Comparison of ENCODE assay signal across 38 cellular contexts in genomic region chr5:97455996-97456395, GRCh38.
"Had no signal": no experiment of that assay in that cellular context is flagged by ENCODE, and none has a peak within 500 bp of the region (broad histone marks: within the 10 kb centered on the region; RNA-seq: fewer than 3 reads in every experiment).

No MANE protein-coding gene starts in this region.

- H3K4me1 Mint-ChIP-seq: activated CD4-positive, alpha-beta T cell treated with anti-CD3 and anti-CD28 coated beads, Interleukin-2, amount 10 ng/mL, durations not matched to agents 24 days and 14 days; activated naive CD4-positive, alpha-beta T cell treated with anti-CD3 and anti-CD28 coated beads, Interleukin-2, amount 10 ng/mL, durations not matched to agents 7 days and 5 days; activated naive CD4-positive, alpha-beta T cell treated with anti-CD3 and anti-CD28 coated beads, Interleukin-2, amount 50 U/mL, for 24 hours; activated naive CD8-positive, alpha-beta T cell treated with anti-CD3 and anti-CD28 coated beads, Interleukin-2, amount 10 ng/mL, durations not matched to agents 7 days and 5 days; activated naive CD8-positive, alpha-beta T cell treated with anti-CD3 and anti-CD28 coated beads, Interleukin-2, amount 50 U/mL, for 24 hours; central memory CD8-positive, alpha-beta T cell had no signal

- H3K36me3 ChIP-seq: ascending aorta, cardiac muscle cell had no signal

- H3K27ac ChIP-seq: ascending aorta, cardiac muscle cell, VCaP had no signal

- H3K27me3 ChIP-seq: ascending aorta, cardiac muscle cell had no signal

- H3K36me3 Mint-ChIP-seq: activated CD4-positive, alpha-beta memory T cell treated with anti-CD3 and anti-CD28 coated beads for 36 hours; activated naive CD4-positive, alpha-beta T cell treated with anti-CD3 and anti-CD28 coated beads, Interleukin-2, amount 10 ng/mL, durations not matched to agents 7 days and 5 days; activated naive CD4-positive, alpha-beta T cell treated with anti-CD3 and anti-CD28 coated beads, Interleukin-2, amount 50 U/mL, for 24 hours; activated naive CD8-positive, alpha-beta T cell; activated naive CD8-positive, alpha-beta T cell treated with anti-CD3 and anti-CD28 coated beads, Interleukin-2, amount 10 ng/mL, durations not matched to agents 7 days and 5 days; brain had no signal

- H3K9me3 ChIP-seq: ascending aorta had no signal

- H3K9me3 Mint-ChIP-seq: activated B cell treated with CpG ODN at 0.5 μM for 24 hours; activated CD4-positive, alpha-beta memory T cell treated with anti-CD3 and anti-CD28 coated beads for 36 hours; activated CD4-positive, alpha-beta T cell treated with anti-CD3 and anti-CD28 coated beads, Interleukin-2, amount 10 ng/mL, durations not matched to agents 24 days and 14 days; activated CD8-positive, alpha-beta T cell treated with anti-CD3 and anti-CD28 coated beads for 36 hours; activated naive CD4-positive, alpha-beta T cell treated with anti-CD3 and anti-CD28 coated beads, Interleukin-2, amount 10 ng/mL, durations not matched to agents 7 days and 5 days; activated naive CD4-positive, alpha-beta T cell treated with anti-CD3 and anti-CD28 coated beads, Interleukin-2, amount 50 U/mL, for 24 hours; activated naive CD8-positive, alpha-beta T cell treated with anti-CD3 and anti-CD28 coated beads, Interleukin-2, amount 10 ng/mL, durations not matched to agents 7 days and 5 days; activated naive CD8-positive, alpha-beta T cell treated with anti-CD3 and anti-CD28 coated beads, Interleukin-2, amount 50 U/mL, for 24 hours; activated T-cell treated with anti-CD3 and anti-CD28 coated beads, Interleukin-2, amount 50 U/mL, for 4 hours; activated T-helper 2 cell treated with anti-CD3 and anti-CD28 coated beads, Interferon-gamma antibody, Interleukin-2, Interleukin-4, amounts not matched to agents 10 μg/mL and 5 μg/mL and 100 μg/mL, durations not matched to agents 14 hours and 24 hours and 36 hours; brain; central memory CD8-positive, alpha-beta T cell; T-helper 1 cell treated with Interleukin-12 subunit alpha and Interleukin-12 subunit beta and Interleukin-4 antibody, amounts not matched to agents 30 μg/mL and 1 μg/mL, for 36 hours; T-helper 2 cell treated with Interferon-gamma antibody and Interleukin-4, amounts not matched to agents 5 μg/mL and 100 μg/mL, for 36 hours had no signal

- DNase-seq: activated B cell treated with CpG ODN at 0.5 μM for 24 hours; activated CD4-positive, alpha-beta memory T cell treated with anti-CD3 and anti-CD28 coated beads for 36 hours; activated CD4-positive, alpha-beta T cell treated with anti-CD3 and anti-CD28 coated beads for 4 hours; activated CD4-positive, alpha-beta T cell treated with anti-CD3 and anti-CD28 coated beads, Interleukin-2, amount 10 ng/mL, durations not matched to agents 24 days and 14 days; activated CD4-positive, alpha-beta T cell treated with anti-CD3 and anti-CD28 coated beads, Interleukin-2, amount 50 U/mL, for 1 hour; activated CD4-positive, alpha-beta T cell treated with anti-CD3 and anti-CD28 coated beads, Interleukin-2, amount 50 U/mL, for 4 hours; activated CD4-positive, CD25-positive, alpha-beta regulatory T cell treated with anti-CD3 and anti-CD28 coated beads, Interleukin-2, amount 50 U/mL, for 72 hours; activated CD8-positive, alpha-beta memory T cell treated with anti-CD3 and anti-CD28 coated beads, Interleukin-2, amount 50 U/mL, for 4 hours; activated CD8-positive, alpha-beta T cell treated with anti-CD3 and anti-CD28 coated beads for 36 hours; activated effector memory CD4-positive, alpha-beta T cell treated with Interleukin-2 at 50 U/mL for 16 hours; activated gamma-delta T cell; activated naive CD4-positive, alpha-beta T cell treated with anti-CD3 and anti-CD28 coated beads, Interleukin-2, amount 10 ng/mL, durations not matched to agents 7 days and 5 days; activated naive CD4-positive, alpha-beta T cell treated with Interleukin-2 at 50 U/mL for 16 hours; activated naive CD8-positive, alpha-beta T cell treated with anti-CD3 and anti-CD28 coated beads, Interleukin-2, amount 10 ng/mL, durations not matched to agents 7 days and 5 days; activated naive CD8-positive, alpha-beta T cell treated with anti-CD3 and anti-CD28 coated beads, Interleukin-2, amount 50 U/mL, for 24 hours; activated T-cell treated with anti-CD3 and anti-CD28 coated beads for 4 hours; activated T-cell treated with anti-CD3 and anti-CD28 coated beads, Interleukin-2, amount 50 U/mL, for 1 hour; activated T-cell treated with anti-CD3 and anti-CD28 coated beads, Interleukin-2, amount 50 U/mL, for 4 hours; activated T-cell treated with anti-CD3 and anti-CD28 coated beads, Interleukin-2, amount 50 U/mL, for 72 hours; amygdala; anterior cingulate cortex; caudate nucleus; cerebellar nuclear complex; T-helper 1 cell; T-helper 2 cell; T-helper 9 cell had no signal

- H3K27ac Mint-ChIP-seq: activated B cell treated with CpG ODN at 0.5 μM for 24 hours; activated CD4-positive, alpha-beta memory T cell treated with anti-CD3 and anti-CD28 coated beads for 36 hours; activated CD4-positive, alpha-beta T cell treated with anti-CD3 and anti-CD28 coated beads, Interleukin-2, amount 10 ng/mL, durations not matched to agents 24 days and 14 days; activated CD8-positive, alpha-beta T cell treated with anti-CD3 and anti-CD28 coated beads for 36 hours; activated naive CD4-positive, alpha-beta T cell treated with anti-CD3 and anti-CD28 coated beads, Interleukin-2, amount 10 ng/mL, durations not matched to agents 7 days and 5 days; activated naive CD4-positive, alpha-beta T cell treated with anti-CD3 and anti-CD28 coated beads, Interleukin-2, amount 50 U/mL, for 24 hours; activated naive CD8-positive, alpha-beta T cell; activated naive CD8-positive, alpha-beta T cell treated with anti-CD3 and anti-CD28 coated beads, Interleukin-2, amount 10 ng/mL, durations not matched to agents 7 days and 5 days; activated naive CD8-positive, alpha-beta T cell treated with anti-CD3 and anti-CD28 coated beads, Interleukin-2, amount 50 U/mL, for 24 hours; activated T-cell treated with anti-CD3 and anti-CD28 coated beads, Interleukin-2, amount 50 U/mL, for 72 hours; activated T-helper 2 cell treated with anti-CD3 and anti-CD28 coated beads, Interferon-gamma antibody, Interleukin-2, Interleukin-4, amounts not matched to agents 10 μg/mL and 5 μg/mL and 100 μg/mL, durations not matched to agents 14 hours and 24 hours and 36 hours; brain; T-helper 1 cell treated with Interleukin-12 subunit alpha and Interleukin-12 subunit beta and Interleukin-4 antibody, amounts not matched to agents 30 μg/mL and 1 μg/mL, for 36 hours; T-helper 2 cell treated with Interferon-gamma antibody and Interleukin-4, amounts not matched to agents 5 μg/mL and 100 μg/mL, for 36 hours had no signal

- H3K4me3 Mint-ChIP-seq: activated B cell treated with CpG ODN at 0.5 μM for 24 hours; activated CD4-positive, alpha-beta memory T cell treated with anti-CD3 and anti-CD28 coated beads for 36 hours; activated CD4-positive, alpha-beta T cell treated with anti-CD3 and anti-CD28 coated beads, Interleukin-2, amount 10 ng/mL, durations not matched to agents 24 days and 14 days; activated CD8-positive, alpha-beta T cell treated with anti-CD3 and anti-CD28 coated beads for 36 hours; activated naive CD4-positive, alpha-beta T cell treated with anti-CD3 and anti-CD28 coated beads, Interleukin-2, amount 10 ng/mL, durations not matched to agents 7 days and 5 days; activated naive CD4-positive, alpha-beta T cell treated with anti-CD3 and anti-CD28 coated beads, Interleukin-2, amount 50 U/mL, for 24 hours; activated naive CD8-positive, alpha-beta T cell; activated naive CD8-positive, alpha-beta T cell treated with anti-CD3 and anti-CD28 coated beads, Interleukin-2, amount 10 ng/mL, durations not matched to agents 7 days and 5 days; activated naive CD8-positive, alpha-beta T cell treated with anti-CD3 and anti-CD28 coated beads, Interleukin-2, amount 50 U/mL, for 24 hours; activated T-cell treated with anti-CD3 and anti-CD28 coated beads, Interleukin-2, amount 50 U/mL, for 4 hours; activated T-cell treated with anti-CD3 and anti-CD28 coated beads, Interleukin-2, amount 50 U/mL, for 72 hours; brain; central memory CD8-positive, alpha-beta T cell; T-helper 1 cell treated with Interleukin-12 subunit alpha and Interleukin-12 subunit beta and Interleukin-4 antibody, amounts not matched to agents 30 μg/mL and 1 μg/mL, for 36 hours; T-helper 2 cell treated with Interferon-gamma antibody and Interleukin-4, amounts not matched to agents 5 μg/mL and 100 μg/mL, for 36 hours had no signal

- FAIRE-seq: bronchial epithelial cell, TTC549 had no signal

- ATAC-seq: activated CD8-positive, alpha-beta T cell treated with anti-CD3 and anti-CD28 coated beads for 36 hours; activated naive CD8-positive, alpha-beta T cell treated with anti-CD3 and anti-CD28 coated beads, Interleukin-2, amount 50 U/mL, for 24 hours; activated T-cell treated with anti-CD3 and anti-CD28 coated beads, Interleukin-2, amount 50 U/mL, for 4 hours; activated T-cell treated with anti-CD3 and anti-CD28 coated beads, Interleukin-2, amount 50 U/mL, for 72 hours had no signal

- H3K4me3 ChIP-seq: ascending aorta, cardiac muscle cell had no signal

- H3K4me1 ChIP-seq: ascending aorta had no signal

- H3K27me3 Mint-ChIP-seq: activated B cell treated with CpG ODN at 0.5 μM for 24 hours; activated CD4-positive, alpha-beta memory T cell treated with anti-CD3 and anti-CD28 coated beads for 36 hours; activated CD4-positive, alpha-beta T cell treated with anti-CD3 and anti-CD28 coated beads, Interleukin-2, amount 10 ng/mL, durations not matched to agents 24 days and 14 days; activated CD8-positive, alpha-beta T cell treated with anti-CD3 and anti-CD28 coated beads for 36 hours; activated naive CD4-positive, alpha-beta T cell treated with anti-CD3 and anti-CD28 coated beads, Interleukin-2, amount 10 ng/mL, durations not matched to agents 7 days and 5 days; activated naive CD4-positive, alpha-beta T cell treated with anti-CD3 and anti-CD28 coated beads, Interleukin-2, amount 50 U/mL, for 24 hours; activated naive CD8-positive, alpha-beta T cell; activated naive CD8-positive, alpha-beta T cell treated with anti-CD3 and anti-CD28 coated beads, Interleukin-2, amount 10 ng/mL, durations not matched to agents 7 days and 5 days; activated naive CD8-positive, alpha-beta T cell treated with anti-CD3 and anti-CD28 coated beads, Interleukin-2, amount 50 U/mL, for 24 hours; brain; central memory CD8-positive, alpha-beta T cell had no signal
